2 cellular contexts compared by ENCODE assay signal in the genomic region with DNA sequence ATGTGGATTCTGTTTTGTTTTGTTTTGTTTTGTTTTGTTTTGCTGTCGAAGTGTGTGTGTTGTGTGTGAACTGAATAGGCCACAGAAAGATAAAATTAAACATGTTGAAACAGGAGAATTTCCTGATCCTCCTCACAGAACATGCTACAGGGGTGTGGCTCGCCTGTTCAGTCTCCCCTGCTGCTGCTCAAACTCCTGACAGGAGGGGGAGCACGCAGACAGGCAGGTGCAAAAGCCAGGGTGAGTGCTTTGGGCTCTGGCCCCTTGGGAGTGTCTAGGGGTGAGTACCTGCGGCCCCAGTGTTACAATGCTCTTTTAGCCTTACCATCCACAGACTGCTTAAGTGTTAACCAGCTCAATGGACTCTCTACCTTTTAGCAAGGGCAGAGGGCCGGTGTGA.
TF ChIP-seq lines count a peak whose summit lies in the region.

No MANE protein-coding gene starts in this region.

TF ChIP-seq in GM23338, 12 proteins besides CTCF, POLR2A, EP300 and RAD21 (continued from another document and continues in another):
- TF ChIP-seq, protein P1, sequence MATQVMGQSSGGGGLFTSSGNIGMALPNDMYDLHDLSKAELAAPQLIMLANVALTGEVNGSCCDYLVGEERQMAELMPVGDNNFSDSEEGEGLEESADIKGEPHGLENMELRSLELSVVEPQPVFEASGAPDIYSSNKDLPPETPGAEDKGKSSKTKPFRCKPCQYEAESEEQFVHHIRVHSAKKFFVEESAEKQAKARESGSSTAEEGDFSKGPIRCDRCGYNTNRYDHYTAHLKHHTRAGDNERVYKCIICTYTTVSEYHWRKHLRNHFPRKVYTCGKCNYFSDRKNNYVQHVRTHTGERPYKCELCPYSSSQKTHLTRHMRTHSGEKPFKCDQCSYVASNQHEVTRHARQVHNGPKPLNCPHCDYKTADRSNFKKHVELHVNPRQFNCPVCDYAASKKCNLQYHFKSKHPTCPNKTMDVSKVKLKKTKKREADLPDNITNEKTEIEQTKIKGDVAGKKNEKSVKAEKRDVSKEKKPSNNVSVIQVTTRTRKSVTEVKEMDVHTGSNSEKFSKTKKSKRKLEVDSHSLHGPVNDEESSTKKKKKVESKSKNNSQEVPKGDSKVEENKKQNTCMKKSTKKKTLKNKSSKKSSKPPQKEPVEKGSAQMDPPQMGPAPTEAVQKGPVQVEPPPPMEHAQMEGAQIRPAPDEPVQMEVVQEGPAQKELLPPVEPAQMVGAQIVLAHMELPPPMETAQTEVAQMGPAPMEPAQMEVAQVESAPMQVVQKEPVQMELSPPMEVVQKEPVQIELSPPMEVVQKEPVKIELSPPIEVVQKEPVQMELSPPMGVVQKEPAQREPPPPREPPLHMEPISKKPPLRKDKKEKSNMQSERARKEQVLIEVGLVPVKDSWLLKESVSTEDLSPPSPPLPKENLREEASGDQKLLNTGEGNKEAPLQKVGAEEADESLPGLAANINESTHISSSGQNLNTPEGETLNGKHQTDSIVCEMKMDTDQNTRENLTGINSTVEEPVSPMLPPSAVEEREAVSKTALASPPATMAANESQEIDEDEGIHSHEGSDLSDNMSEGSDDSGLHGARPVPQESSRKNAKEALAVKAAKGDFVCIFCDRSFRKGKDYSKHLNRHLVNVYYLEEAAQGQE (IDR thresholded peaks at IDR 0.05; ENCODE audit: unreplicated experiment), result no peak
- TF ChIP-seq, protein P2, sequence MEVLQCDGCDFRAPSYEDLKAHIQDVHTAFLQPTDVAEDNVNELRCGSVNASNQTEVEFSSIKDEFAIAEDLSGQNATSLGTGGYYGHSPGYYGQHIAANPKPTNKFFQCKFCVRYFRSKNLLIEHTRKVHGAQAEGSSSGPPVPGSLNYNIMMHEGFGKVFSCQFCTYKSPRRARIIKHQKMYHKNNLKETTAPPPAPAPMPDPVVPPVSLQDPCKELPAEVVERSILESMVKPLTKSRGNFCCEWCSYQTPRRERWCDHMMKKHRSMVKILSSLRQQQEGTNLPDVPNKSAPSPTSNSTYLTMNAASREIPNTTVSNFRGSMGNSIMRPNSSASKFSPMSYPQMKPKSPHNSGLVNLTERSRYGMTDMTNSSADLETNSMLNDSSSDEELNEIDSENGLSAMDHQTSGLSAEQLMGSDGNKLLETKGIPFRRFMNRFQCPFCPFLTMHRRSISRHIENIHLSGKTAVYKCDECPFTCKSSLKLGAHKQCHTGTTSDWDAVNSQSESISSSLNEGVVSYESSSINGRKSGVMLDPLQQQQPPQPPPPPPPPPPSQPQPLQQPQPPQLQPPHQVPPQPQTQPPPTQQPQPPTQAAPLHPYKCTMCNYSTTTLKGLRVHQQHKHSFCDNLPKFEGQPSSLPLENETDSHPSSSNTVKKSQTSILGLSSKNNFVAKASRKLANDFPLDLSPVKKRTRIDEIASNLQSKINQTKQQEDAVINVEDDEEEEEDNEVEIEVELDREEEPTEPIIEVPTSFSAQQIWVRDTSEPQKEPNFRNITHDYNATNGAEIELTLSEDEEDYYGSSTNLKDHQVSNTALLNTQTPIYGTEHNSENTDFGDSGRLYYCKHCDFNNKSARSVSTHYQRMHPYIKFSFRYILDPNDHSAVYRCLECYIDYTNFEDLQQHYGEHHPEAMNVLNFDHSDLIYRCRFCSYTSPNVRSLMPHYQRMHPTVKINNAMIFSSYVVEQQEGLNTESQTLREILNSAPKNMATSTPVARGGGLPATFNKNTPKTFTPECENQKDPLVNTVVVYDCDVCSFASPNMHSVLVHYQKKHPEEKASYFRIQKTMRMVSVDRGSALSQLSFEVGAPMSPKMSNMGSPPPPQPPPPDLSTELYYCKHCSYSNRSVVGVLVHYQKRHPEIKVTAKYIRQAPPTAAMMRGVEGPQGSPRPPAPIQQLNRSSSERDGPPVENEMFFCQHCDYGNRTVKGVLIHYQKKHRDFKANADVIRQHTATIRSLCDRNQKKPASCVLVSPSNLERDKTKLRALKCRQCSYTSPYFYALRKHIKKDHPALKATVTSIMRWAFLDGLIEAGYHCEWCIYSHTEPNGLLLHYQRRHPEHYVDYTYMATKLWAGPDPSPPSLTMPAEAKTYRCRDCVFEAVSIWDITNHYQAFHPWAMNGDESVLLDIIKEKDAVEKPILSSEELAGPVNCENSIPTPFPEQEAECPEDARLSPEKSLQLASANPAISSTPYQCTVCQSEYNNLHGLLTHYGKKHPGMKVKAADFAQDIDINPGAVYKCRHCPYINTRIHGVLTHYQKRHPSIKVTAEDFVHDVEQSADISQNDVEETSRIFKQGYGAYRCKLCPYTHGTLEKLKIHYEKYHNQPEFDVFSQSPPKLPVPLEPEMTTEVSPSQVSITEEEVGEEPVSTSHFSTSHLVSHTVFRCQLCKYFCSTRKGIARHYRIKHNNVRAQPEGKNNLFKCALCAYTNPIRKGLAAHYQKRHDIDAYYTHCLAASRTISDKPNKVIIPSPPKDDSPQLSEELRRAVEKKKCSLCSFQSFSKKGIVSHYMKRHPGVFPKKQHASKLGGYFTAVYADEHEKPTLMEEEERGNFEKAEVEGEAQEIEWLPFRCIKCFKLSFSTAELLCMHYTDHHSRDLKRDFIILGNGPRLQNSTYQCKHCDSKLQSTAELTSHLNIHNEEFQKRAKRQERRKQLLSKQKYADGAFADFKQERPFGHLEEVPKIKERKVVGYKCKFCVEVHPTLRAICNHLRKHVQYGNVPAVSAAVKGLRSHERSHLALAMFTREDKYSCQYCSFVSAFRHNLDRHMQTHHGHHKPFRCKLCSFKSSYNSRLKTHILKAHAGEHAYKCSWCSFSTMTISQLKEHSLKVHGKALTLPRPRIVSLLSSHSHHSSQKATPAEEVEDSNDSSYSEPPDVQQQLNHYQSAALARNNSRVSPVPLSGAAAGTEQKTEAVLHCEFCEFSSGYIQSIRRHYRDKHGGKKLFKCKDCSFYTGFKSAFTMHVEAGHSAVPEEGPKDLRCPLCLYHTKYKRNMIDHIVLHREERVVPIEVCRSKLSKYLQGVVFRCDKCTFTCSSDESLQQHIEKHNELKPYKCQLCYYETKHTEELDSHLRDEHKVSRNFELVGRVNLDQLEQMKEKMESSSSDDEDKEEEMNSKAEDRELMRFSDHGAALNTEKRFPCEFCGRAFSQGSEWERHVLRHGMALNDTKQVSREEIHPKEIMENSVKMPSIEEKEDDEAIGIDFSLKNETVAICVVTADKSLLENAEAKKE (CRISPR knock-in tag; IDR thresholded peaks at IDR 0.05), result no peak
- TF ChIP-seq ZNF114 (CRISPR knock-in tag; IDR thresholded peaks at IDR 0.05) (no peak), EZH2phosphoT487 (IDR thresholded peaks at IDR 0.05; ENCODE audit: unreplicated experiment) (no peak), NANOG (IDR thresholded peaks at IDR 0.05; ENCODE audit: borderline replicate concordance) (no peak), JUNB (IDR thresholded peaks at IDR 0.05; ENCODE audit: unreplicated experiment) (no peak), CREB1 (CRISPR knock-in tag; IDR thresholded peaks at IDR 0.05; ENCODE audit: low read depth) (no peak), POLR2AphosphoS5 (IDR thresholded peaks at IDR 0.05; ENCODE audit: low read depth) (no peak), ZNF331 (CRISPR knock-in tag; IDR thresholded peaks at IDR 0.05; ENCODE audit: low read depth) (no peak)
- TF ChIP-seq, protein P3, sequence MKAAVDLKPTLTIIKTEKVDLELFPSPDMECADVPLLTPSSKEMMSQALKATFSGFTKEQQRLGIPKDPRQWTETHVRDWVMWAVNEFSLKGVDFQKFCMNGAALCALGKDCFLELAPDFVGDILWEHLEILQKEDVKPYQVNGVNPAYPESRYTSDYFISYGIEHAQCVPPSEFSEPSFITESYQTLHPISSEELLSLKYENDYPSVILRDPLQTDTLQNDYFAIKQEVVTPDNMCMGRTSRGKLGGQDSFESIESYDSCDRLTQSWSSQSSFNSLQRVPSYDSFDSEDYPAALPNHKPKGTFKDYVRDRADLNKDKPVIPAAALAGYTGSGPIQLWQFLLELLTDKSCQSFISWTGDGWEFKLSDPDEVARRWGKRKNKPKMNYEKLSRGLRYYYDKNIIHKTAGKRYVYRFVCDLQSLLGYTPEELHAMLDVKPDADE (IDR thresholded peaks at IDR 0.05), result no peak

TF ChIP-seq in HepG2, 621 proteins besides CTCF, POLR2A, EP300 and RAD21:
- TF ChIP-seq, protein P4, sequence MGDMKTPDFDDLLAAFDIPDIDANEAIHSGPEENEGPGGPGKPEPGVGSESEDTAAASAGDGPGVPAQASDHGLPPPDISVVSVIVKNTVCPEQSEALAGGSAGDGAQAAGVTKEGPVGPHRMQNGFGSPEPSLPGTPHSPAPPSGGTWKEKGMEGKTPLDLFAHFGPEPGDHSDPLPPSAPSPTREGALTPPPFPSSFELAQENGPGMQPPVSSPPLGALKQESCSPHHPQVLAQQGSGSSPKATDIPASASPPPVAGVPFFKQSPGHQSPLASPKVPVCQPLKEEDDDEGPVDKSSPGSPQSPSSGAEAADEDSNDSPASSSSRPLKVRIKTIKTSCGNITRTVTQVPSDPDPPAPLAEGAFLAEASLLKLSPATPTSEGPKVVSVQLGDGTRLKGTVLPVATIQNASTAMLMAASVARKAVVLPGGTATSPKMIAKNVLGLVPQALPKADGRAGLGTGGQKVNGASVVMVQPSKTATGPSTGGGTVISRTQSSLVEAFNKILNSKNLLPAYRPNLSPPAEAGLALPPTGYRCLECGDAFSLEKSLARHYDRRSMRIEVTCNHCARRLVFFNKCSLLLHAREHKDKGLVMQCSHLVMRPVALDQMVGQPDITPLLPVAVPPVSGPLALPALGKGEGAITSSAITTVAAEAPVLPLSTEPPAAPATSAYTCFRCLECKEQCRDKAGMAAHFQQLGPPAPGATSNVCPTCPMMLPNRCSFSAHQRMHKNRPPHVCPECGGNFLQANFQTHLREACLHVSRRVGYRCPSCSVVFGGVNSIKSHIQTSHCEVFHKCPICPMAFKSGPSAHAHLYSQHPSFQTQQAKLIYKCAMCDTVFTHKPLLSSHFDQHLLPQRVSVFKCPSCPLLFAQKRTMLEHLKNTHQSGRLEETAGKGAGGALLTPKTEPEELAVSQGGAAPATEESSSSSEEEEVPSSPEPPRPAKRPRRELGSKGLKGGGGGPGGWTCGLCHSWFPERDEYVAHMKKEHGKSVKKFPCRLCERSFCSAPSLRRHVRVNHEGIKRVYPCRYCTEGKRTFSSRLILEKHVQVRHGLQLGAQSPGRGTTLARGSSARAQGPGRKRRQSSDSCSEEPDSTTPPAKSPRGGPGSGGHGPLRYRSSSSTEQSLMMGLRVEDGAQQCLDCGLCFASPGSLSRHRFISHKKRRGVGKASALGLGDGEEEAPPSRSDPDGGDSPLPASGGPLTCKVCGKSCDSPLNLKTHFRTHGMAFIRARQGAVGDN (CRISPR knock-in tag; IDR thresholded peaks at IDR 0.05), result no peak
- no peak for TF ChIP-seq ZSCAN29 (CRISPR knock-in tag; conservative IDR thresholded peaks at IDR 0.05)
- peak; percentile 20; the same call in 1 of the 2 replicates for TF ChIP-seq STAG1 (CRISPR knock-in tag; IDR thresholded peaks at IDR 0.05)
- TF ChIP-seq BORCS8-MEF2B (CRISPR knock-in tag; IDR thresholded peaks at IDR 0.05), result no peak
